Comparison of ENCODE assay signal across 19 cellular contexts in genomic region chr7:119413314-119413805, GRCh38.
A peak's percentile ranks its signal among the peaks of the same experiment; 100 is the strongest.
DNase-seq lines count a peak whose midpoint lies in the region; ATAC-seq, FAIRE-seq and TF ChIP-seq lines count a peak whose summit lies in the region.
"Had no signal": no experiment of that assay in that cellular context is flagged by ENCODE, and none has a peak within 500 bp of the region (broad histone marks: within the 10 kb centered on the region; RNA-seq: fewer than 3 reads in every experiment).

No MANE protein-coding gene starts in this region.

- H3K79me2 ChIP-seq in SK-N-SH (ENCODE audit: insufficient read depth): no peaks in the 10 kb centered on the region
- no peaks in the 10 kb centered on the region for H3K79me2 ChIP-seq in K562 (ENCODE audit: control insufficient read depth, insufficient read depth, low read length)

- no peak for TF ChIP-seq EP300 in SK-N-SH (IDR thresholded peaks at IDR 0.05; ENCODE audit: borderline replicate concordance in 1 of 2, low read depth in 1 of 2, low read length in 1 of 2)
- no peak for TF ChIP-seq EP300 in K562 (IDR thresholded peaks at IDR 0.05; ENCODE audit: low read length)

- H3K4me3 ChIP-seq in SK-N-SH (ENCODE audit: low read depth in 2 of 2, low read length in 1 of 2): no peak overlapping the region
- H3K4me3 ChIP-seq in K562: no peak overlapping the region
- no peak overlapping the region for H3K4me3 ChIP-seq in upper lobe of right lung
- H3K4me3 ChIP-seq: A549, GM23248, HAP-1 had no signal

- no peaks in the 10 kb centered on the region for H3F3A ChIP-seq in SK-N-SH (replicated peaks; ENCODE audit: insufficient read depth)

- H3K27me3 ChIP-seq in SK-N-SH (ENCODE audit: insufficient read depth): no peaks in the 10 kb centered on the region
- no peaks in the 10 kb centered on the region for H3K27me3 ChIP-seq in K562 (ENCODE audit: control insufficient read depth in 2 of 2, insufficient read depth in 2 of 2, low read length in 2 of 2)
- H3K27me3 ChIP-seq in upper lobe of right lung: no peaks in the 10 kb centered on the region

- intact Hi-C loops in K562 (cut with micrococcal nuclease) (no loop called here), posterior vena cava (cut with DNase I) (no loop called here), upper lobe of right lung (cut with DNase I) (no loop called here)

- H2AFZ ChIP-seq in SK-N-SH (ENCODE audit: low read depth): peak overlapping the region; percentile 7; the same call in 1 of the 2 replicates
- H2AFZ ChIP-seq in K562 (ENCODE audit: low read depth, low read length): no peak overlapping the region
- H2AFZ ChIP-seq: GM23248 had no signal

- no peak for TF ChIP-seq POLR2A in K562 (conservative IDR thresholded peaks at IDR 0.05)

- H3K36me3 ChIP-seq in SK-N-SH (replicated peaks in 1 of 2; ENCODE audit: control insufficient read depth in 1 of 2, insufficient read depth in 2 of 2, low read length in 1 of 2) (no peaks in the 10 kb centered on the region), K562 (ENCODE audit: control insufficient read depth, insufficient read depth, low read length) (no peaks in the 10 kb centered on the region), upper lobe of right lung (no peaks in the 10 kb centered on the region)
- H3K36me3 ChIP-seq: HAP-1 had no signal

- H3K9me3 ChIP-seq in SK-N-SH (no peaks in the 10 kb centered on the region), K562 (replicated peaks; ENCODE audit: control insufficient read depth, insufficient read depth, low read depth, low read length) (no peaks in the 10 kb centered on the region), upper lobe of right lung (no peaks in the 10 kb centered on the region)
- H3K9me3 ChIP-seq: A549, Caco-2, HAP-1 had no signal

- H3K9me2 ChIP-seq in SK-N-SH: no peaks in the 10 kb centered on the region

- no peak for TF ChIP-seq RAD21 in SK-N-SH (IDR thresholded peaks at IDR 0.05; ENCODE audit: low read length)
- no peak for TF ChIP-seq RAD21 in K562 (CRISPR knock-in tag; conservative IDR thresholded peaks at IDR 0.05 in 1 of 2, IDR thresholded peaks at IDR 0.05 in 1 of 2)

- no TSS peak for BruUV-seq in K562 (replicated peaks; lab: Mats Ljungman, UMichigan)

- TF ChIP-seq CTCF in SK-N-SH (IDR thresholded peaks at IDR 0.05): no peak
- no peak for TF ChIP-seq CTCF in K562 (IDR thresholded peaks at IDR 0.05 in 2 of 3, conservative IDR thresholded peaks at IDR 0.05 in 1 of 3; ENCODE audit: insufficient read depth in 2 of 3, low read depth in 1 of 3, low read length in 3 of 3)
- no peak for TF ChIP-seq CTCF in upper lobe of right lung (IDR thresholded peaks at IDR 0.05)

- ATAC-seq in SK-N-SH treated with all-trans-retinoic acid at 6 μM for 48 hours: no peak
- ATAC-seq in K562: no peak
- ATAC-seq in upper lobe of right lung: peak; percentile 19
- ATAC-seq in HG03520 (IDR thresholded peaks at IDR 0.05; ENCODE audit: unreplicated experiment): no peak
- ATAC-seq in HG02678 (IDR thresholded peaks at IDR 0.05; ENCODE audit: unreplicated experiment): no peak
- ATAC-seq: A549, HepG2 had no signal

- CTCF ChIA-PET in SK-N-SH (lab: Yijun Ruan, JAX) (no interaction called here), K562 (lab: Yijun Ruan, JAX; ENCODE audit: low intra/inter-chr PET ratio) (no interaction called here)

- no peak for FAIRE-seq in K562 (lab: Jason Lieb, UNC)
- FAIRE-seq: A549, D721Med, G401.6, GM12891, HepG2 had no signal

- 30% methylated on average over 8 of the region's 22 CpGs for WGBS in SK-N-SH (ENCODE audit: low lambda C conversion rate)
- whole genome bisulfite sequencing in K562 (ENCODE audit: insufficient coverage, low coverage, missing lambda C conversion rate): under 1% methylated on average over 22 of the region's 22 CpGs

- no peak overlapping the region for H3K9ac ChIP-seq in SK-N-SH
- no peak overlapping the region for H3K9ac ChIP-seq in K562 (ENCODE audit: insufficient read depth in 1 of 2, low read depth in 2 of 2, low read length in 2 of 2)
- H3K9ac ChIP-seq: GM23248 had no signal

- no peaks in the 10 kb centered on the region for H3K4me1 ChIP-seq in SK-N-SH (ENCODE audit: control insufficient read depth in 1 of 2, insufficient read depth in 2 of 2, low read depth in 1 of 2, low read length in 1 of 2)
- H3K4me1 ChIP-seq in K562 (replicated peaks in 1 of 2; ENCODE audit: control insufficient read depth in 2 of 2, insufficient read depth in 2 of 2, low read length in 2 of 2): no peaks in the 10 kb centered on the region
- H3K4me1 ChIP-seq in upper lobe of right lung: no peaks in the 10 kb centered on the region
- H3K4me1 ChIP-seq: A549, Caco-2, HAP-1 had no signal

- H3K27ac ChIP-seq in SK-N-SH (ENCODE audit: low read depth in 2 of 2, low read length in 1 of 2): no peak overlapping the region
- H3K27ac ChIP-seq in K562 (ENCODE audit: extremely low read depth, low read depth, low read length): no peak overlapping the region
- no peak overlapping the region for H3K27ac ChIP-seq in upper lobe of right lung
- H3K27ac ChIP-seq: 22Rv1, A549, C4-2B, GM23248 had no signal

- POLR2A ChIA-PET in SK-N-SH (lab: Yijun Ruan, JAX) (no interaction called here), K562 (lab: Yijun Ruan, JAX) (no interaction called here)

- DNase-seq in SK-N-SH: no peak
- no peak for DNase-seq in K562 (ENCODE audit: extremely low read depth in 1 of 4, low spot score in 3 of 4)
- DNase-seq in posterior vena cava (ENCODE audit: low spot score): peak; percentile 69
- DNase-seq in upper lobe of right lung: no peak
- DNase-seq: AML-193; Caco-2; CD4-positive, alpha-beta T cell; GM23248 had no signal

- H4K20me1 ChIP-seq in SK-N-SH (ENCODE audit: insufficient read depth) (no peaks in the 10 kb centered on the region), K562 (replicated peaks; ENCODE audit: control insufficient read depth, insufficient read depth, low read length) (no peaks in the 10 kb centered on the region)

- in situ Hi-C loops in K562 (cut with MboI): no loop called here

- no peaks in the 10 kb centered on the region for H3K9me1 ChIP-seq in K562 (ENCODE audit: control insufficient read depth, insufficient read depth, low read length)

- no peak overlapping the region for H3K4me2 ChIP-seq in SK-N-SH
- H3K4me2 ChIP-seq in K562 (ENCODE audit: insufficient read depth, low read length): no peak overlapping the region
- H3K4me2 ChIP-seq: A549 had no signal

TF ChIP-seq in SK-N-SH, 30 proteins besides CTCF, POLR2A, EP300 and RAD21 (continues in another document):
- TF ChIP-seq NFIC (IDR thresholded peaks at IDR 0.05; ENCODE audit: borderline replicate concordance) (no peak), POLR2AphosphoS5 (IDR thresholded peaks at IDR 0.05; ENCODE audit: low read depth, low read length) (no peak), CHD2 (IDR thresholded peaks at IDR 0.05; ENCODE audit: low read length, partially characterized antibody) (no peak), RCOR1 (IDR thresholded peaks at IDR 0.05; ENCODE audit: low read length) (no peak), TCF12 (IDR thresholded peaks at IDR 0.05) (no peak), MEF2A (IDR thresholded peaks at IDR 0.05; ENCODE audit: borderline replicate concordance, low read depth) (no peak), EZH2phosphoT487 (IDR thresholded peaks at IDR 0.05; ENCODE audit: borderline replicate concordance, low read depth) (no peak)

TF ChIP-seq in SK-N-SH treated with all-trans-retinoic acid at 6 μM for 48 hours, 23 proteins besides CTCF, POLR2A, EP300 and RAD21 (continues in another document):
- TF ChIP-seq GLIS3 (CRISPR knock-in tag; IDR thresholded peaks at IDR 0.05) (no peak), SNAI2 (CRISPR knock-in tag; IDR thresholded peaks at IDR 0.05) (no peak), ZFP3 (CRISPR knock-in tag; IDR thresholded peaks at IDR 0.05) (no peak), ZNF8 (CRISPR knock-in tag; IDR thresholded peaks at IDR 0.05) (no peak), ARNTL (CRISPR knock-in tag; IDR thresholded peaks at IDR 0.05; ENCODE audit: borderline replicate concordance, low read depth) (no peak), ZC3H10 (CRISPR knock-in tag; IDR thresholded peaks at IDR 0.05) (no peak), CSDC2 (CRISPR knock-in tag; IDR thresholded peaks at IDR 0.05) (no peak)
- TF ChIP-seq, protein P1, sequence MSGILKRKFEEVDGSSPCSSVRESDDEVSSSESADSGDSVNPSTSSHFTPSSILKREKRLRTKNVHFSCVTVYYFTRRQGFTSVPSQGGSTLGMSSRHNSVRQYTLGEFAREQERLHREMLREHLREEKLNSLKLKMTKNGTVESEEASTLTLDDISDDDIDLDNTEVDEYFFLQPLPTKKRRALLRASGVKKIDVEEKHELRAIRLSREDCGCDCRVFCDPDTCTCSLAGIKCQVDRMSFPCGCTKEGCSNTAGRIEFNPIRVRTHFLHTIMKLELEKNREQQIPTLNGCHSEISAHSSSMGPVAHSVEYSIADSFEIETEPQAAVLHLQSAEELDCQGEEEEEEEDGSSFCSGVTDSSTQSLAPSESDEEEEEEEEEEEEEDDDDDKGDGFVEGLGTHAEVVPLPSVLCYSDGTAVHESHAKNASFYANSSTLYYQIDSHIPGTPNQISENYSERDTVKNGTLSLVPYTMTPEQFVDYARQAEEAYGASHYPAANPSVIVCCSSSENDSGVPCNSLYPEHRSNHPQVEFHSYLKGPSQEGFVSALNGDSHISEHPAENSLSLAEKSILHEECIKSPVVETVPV (CRISPR knock-in tag; IDR thresholded peaks at IDR 0.05): no peak

TF ChIP-seq in K562, 482 proteins besides CTCF, POLR2A, EP300 and RAD21:
- TF ChIP-seq TARDBP (IDR thresholded peaks at IDR 0.05): no peak
- no peak for TF ChIP-seq U2AF1 (optimal IDR thresholded peaks at IDR 0.05; ENCODE audit: low read depth, low read length)
- 0 out of 2 replicates have a peak, but pooled peaks have one; percentile 6 for TF ChIP-seq ZNF184 (CRISPR knock-in tag; IDR thresholded peaks at IDR 0.05)
